ENCODE assay signal across 25 cellular contexts in genomic region chr7:19209297-19209696, GRCh38.
"Had no signal": no experiment of that assay in that cellular context is flagged by ENCODE, and none has a peak within 500 bp of the region (broad histone marks: within the 10 kb centered on the region; RNA-seq: fewer than 3 reads in every experiment).

No MANE protein-coding gene starts in this region.

- H3K36me3 Mint-ChIP-seq: memory B cell; naive thymus-derived CD8-positive, alpha-beta T cell; stimulated activated memory B cell treated with anti-CD40 and anti-IgM and Interleukin-4, amounts not matched to agents 10 μg/mL and 1 μg/mL and 100 μg/mL, for 72 hours; type B pancreatic cell had no signal

- H3K27ac ChIP-seq: dorsolateral prefrontal cortex, foreskin keratinocyte, gastroesophageal sphincter, heart left ventricle, ovary, psoas muscle, sigmoid colon, spleen, testis, tibial artery had no signal

- H3K4me3 ChIP-seq: dorsolateral prefrontal cortex, gastroesophageal sphincter, heart left ventricle, hepatocyte, lung, ovary, psoas muscle, sigmoid colon, spleen, testis, tibial artery had no signal

- H3K4me1 ChIP-seq: foreskin keratinocyte, gastroesophageal sphincter, heart left ventricle, psoas muscle, sigmoid colon, spleen, testis, tibial artery had no signal

- ATAC-seq: foreskin keratinocyte; gastroesophageal sphincter; heart left ventricle; left lobe of liver; naive thymus-derived CD8-positive, alpha-beta T cell; psoas muscle; right cardiac atrium; stimulated activated memory B cell treated with anti-CD40 and anti-IgM and Interleukin-4, amounts not matched to agents 10 μg/mL and 1 μg/mL and 100 μg/mL, for 72 hours; stimulated activated naive CD8-positive, alpha-beta T cell treated with anti-CD3 and anti-CD28 coated beads, Interleukin-15, Interleukin-2, amounts not matched to agents 100 U/mL and 50 U/mL, for 24 hours had no signal

- H3K27ac Mint-ChIP-seq: memory B cell; naive thymus-derived CD8-positive, alpha-beta T cell; stimulated activated memory B cell treated with anti-CD40 and anti-IgM and Interleukin-4, amounts not matched to agents 10 μg/mL and 1 μg/mL and 100 μg/mL, for 72 hours; type B pancreatic cell had no signal

- H2AFZ ChIP-seq: hepatocyte had no signal

- H3K4me1 Mint-ChIP-seq: memory B cell; naive thymus-derived CD8-positive, alpha-beta T cell had no signal

- H3K9me3 ChIP-seq: gastroesophageal sphincter, ovary, psoas muscle, sigmoid colon, spleen, testis, tibial artery had no signal

- H3K9me3 Mint-ChIP-seq: memory B cell; stimulated activated memory B cell treated with anti-CD40 and anti-IgM and Interleukin-4, amounts not matched to agents 10 μg/mL and 1 μg/mL and 100 μg/mL, for 72 hours; type B pancreatic cell had no signal

- H3K4me3 Mint-ChIP-seq: memory B cell; naive thymus-derived CD8-positive, alpha-beta T cell; stimulated activated memory B cell treated with anti-CD40 and anti-IgM and Interleukin-4, amounts not matched to agents 10 μg/mL and 1 μg/mL and 100 μg/mL, for 72 hours; type B pancreatic cell had no signal

- H3K79me2 ChIP-seq: hepatocyte had no signal

- H3K27me3 Mint-ChIP-seq: memory B cell; naive thymus-derived CD8-positive, alpha-beta T cell; stimulated activated memory B cell treated with anti-CD40 and anti-IgM and Interleukin-4, amounts not matched to agents 10 μg/mL and 1 μg/mL and 100 μg/mL, for 72 hours; type B pancreatic cell had no signal

- H3K27me3 ChIP-seq: dorsolateral prefrontal cortex, foreskin keratinocyte, gastroesophageal sphincter, heart left ventricle, hepatocyte, ovary, sigmoid colon, spleen, testis, tibial artery had no signal

- DNase-seq: dorsolateral prefrontal cortex; effector CD4-positive, alpha-beta T cell; foreskin keratinocyte; heart left ventricle; kidney; naive thymus-derived CD8-positive, alpha-beta T cell; occipital lobe; ovary; posterior cingulate gyrus; psoas muscle; right cardiac atrium; sigmoid colon; spleen; stimulated activated CD4-positive, alpha-beta T cell treated with anti-CD3 and anti-CD28 coated beads, Interleukin-4, amount 100 ng/mL, for 4 hours; stimulated activated naive CD8-positive, alpha-beta T cell treated with anti-CD3 and anti-CD28 coated beads, Interleukin-15, Interleukin-2, amounts not matched to agents 100 U/mL and 50 U/mL, for 24 hours; substantia nigra; testis; tibial artery had no signal

- H3K36me3 ChIP-seq: gastroesophageal sphincter, heart left ventricle, ovary, sigmoid colon, spleen, tibial artery had no signal
